Comparison of ENCODE assay signal across 25 cellular contexts in genomic region chr20:59566631-59567524, GRCh38. TPM values are rescaled to one million over a fixed set of nuclear protein-coding genes. Genes with fewer than 3 reads are reported as not detected.
"Had no signal": no experiment of that assay in that cellular context is flagged by ENCODE, and none has a peak within 500 bp of the region (broad histone marks: within the 10 kb centered on the region; RNA-seq: fewer than 3 reads in every experiment).

No MANE protein-coding gene starts in this region.

- H3K36me3 Mint-ChIP-seq: activated naive CD4-positive, alpha-beta T cell treated with anti-CD3 and anti-CD28 coated beads, Interleukin-2, amount 10 ng/mL, durations not matched to agents 7 days and 5 days; stimulated activated memory B cell treated with anti-CD40 and anti-IgM and Interleukin-4, amounts not matched to agents 10 μg/mL and 1 μg/mL and 100 μg/mL, for 72 hours had no signal

- H3K27ac ChIP-seq: ascending aorta, colonic mucosa, left ventricle myocardium inferior, right lobe of liver, thyroid gland, uterus had no signal

- H3K9me3 ChIP-seq: ascending aorta, colonic mucosa, left ventricle myocardium inferior, right lobe of liver, thyroid gland, uterus had no signal

- H3K9me3 Mint-ChIP-seq: activated naive CD4-positive, alpha-beta T cell treated with anti-CD3 and anti-CD28 coated beads, Interleukin-2, amount 10 ng/mL, durations not matched to agents 7 days and 5 days; activated naive CD8-positive, alpha-beta T cell treated with anti-CD3 and anti-CD28 coated beads, Interleukin-2, amount 50 U/mL, for 24 hours; central memory CD8-positive, alpha-beta T cell had no signal

- H3K4me2 ChIP-seq: smooth muscle cell had no signal

- H3K27me3 ChIP-seq: colonic mucosa, thyroid gland, uterus had no signal

- H3K27me3 Mint-ChIP-seq: central memory CD8-positive, alpha-beta T cell had no signal

- DNase-seq: activated CD4-positive, alpha-beta T cell treated with anti-CD3 and anti-CD28 coated beads, Interleukin-2, amount 50 U/mL, for 1 hour; activated CD4-positive, CD25-positive, alpha-beta regulatory T cell; activated CD8-positive, alpha-beta memory T cell treated with anti-CD3 and anti-CD28 coated beads for 24 hours; activated CD8-positive, alpha-beta memory T cell treated with anti-CD3 and anti-CD28 coated beads, Interleukin-2, amount 50 U/mL, for 48 hours; activated effector memory CD4-positive, alpha-beta T cell treated with Interleukin-2 at 50 U/mL for 16 hours; activated naive CD4-positive, alpha-beta T cell treated with anti-CD3 and anti-CD28 coated beads, Interleukin-2, amount 10 ng/mL, durations not matched to agents 7 days and 5 days; activated naive CD8-positive, alpha-beta T cell treated with anti-CD3 and anti-CD28 coated beads, Interleukin-2, amount 50 U/mL, for 24 hours; activated T-cell treated with anti-CD3 and anti-CD28 coated beads, Interleukin-2, amount 50 U/mL, for 48 hours; colonic mucosa; erythroblast; foreskin melanocyte; glutamatergic neuron; hippocampal formation; left ventricle myocardium inferior; mammary epithelial cell; stimulated activated CD4-positive, alpha-beta T cell treated with anti-CD3 and anti-CD28 coated beads, Interleukin-4, amount 100 ng/mL, for 24 hours; thyroid gland; uterus had no signal

- H3K4me1 Mint-ChIP-seq: central memory CD8-positive, alpha-beta T cell had no signal

- H3K36me3 ChIP-seq: ascending aorta, colonic mucosa, left ventricle myocardium inferior, right lobe of liver, thyroid gland, uterus had no signal

- H3K4me3 Mint-ChIP-seq: activated naive CD4-positive, alpha-beta T cell treated with anti-CD3 and anti-CD28 coated beads, Interleukin-2, amount 10 ng/mL, durations not matched to agents 7 days and 5 days; activated naive CD8-positive, alpha-beta T cell treated with anti-CD3 and anti-CD28 coated beads, Interleukin-2, amount 50 U/mL, for 24 hours; central memory CD8-positive, alpha-beta T cell; stimulated activated memory B cell treated with anti-CD40 and anti-IgM and Interleukin-4, amounts not matched to agents 10 μg/mL and 1 μg/mL and 100 μg/mL, for 72 hours had no signal

- H3K27ac Mint-ChIP-seq: activated naive CD4-positive, alpha-beta T cell treated with anti-CD3 and anti-CD28 coated beads, Interleukin-2, amount 10 ng/mL, durations not matched to agents 7 days and 5 days; activated naive CD8-positive, alpha-beta T cell treated with anti-CD3 and anti-CD28 coated beads, Interleukin-2, amount 50 U/mL, for 24 hours; stimulated activated memory B cell treated with anti-CD40 and anti-IgM and Interleukin-4, amounts not matched to agents 10 μg/mL and 1 μg/mL and 100 μg/mL, for 72 hours had no signal

- H3K4me3 ChIP-seq: ascending aorta, colonic mucosa, left ventricle myocardium inferior, right lobe of liver, smooth muscle cell, thyroid gland, uterus had no signal

- ATAC-seq: activated naive CD8-positive, alpha-beta T cell treated with anti-CD3 and anti-CD28 coated beads, Interleukin-2, amount 50 U/mL, for 24 hours; stimulated activated memory B cell treated with anti-CD40 and anti-IgM and Interleukin-4, amounts not matched to agents 10 μg/mL and 1 μg/mL and 100 μg/mL, for 72 hours had no signal

- H3K4me1 ChIP-seq: ascending aorta, colonic mucosa, uterus had no signal

RNA-seq across cellular contexts. Expression of gene PHACTR3, which starts 37.5 kb away (rescaled TPM):
- total RNA-seq: ascending aorta, kidney epithelial cell, myocyte had no signal
